Comparison of ENCODE assay signal across 8 cellular contexts in the genomic region with DNA sequence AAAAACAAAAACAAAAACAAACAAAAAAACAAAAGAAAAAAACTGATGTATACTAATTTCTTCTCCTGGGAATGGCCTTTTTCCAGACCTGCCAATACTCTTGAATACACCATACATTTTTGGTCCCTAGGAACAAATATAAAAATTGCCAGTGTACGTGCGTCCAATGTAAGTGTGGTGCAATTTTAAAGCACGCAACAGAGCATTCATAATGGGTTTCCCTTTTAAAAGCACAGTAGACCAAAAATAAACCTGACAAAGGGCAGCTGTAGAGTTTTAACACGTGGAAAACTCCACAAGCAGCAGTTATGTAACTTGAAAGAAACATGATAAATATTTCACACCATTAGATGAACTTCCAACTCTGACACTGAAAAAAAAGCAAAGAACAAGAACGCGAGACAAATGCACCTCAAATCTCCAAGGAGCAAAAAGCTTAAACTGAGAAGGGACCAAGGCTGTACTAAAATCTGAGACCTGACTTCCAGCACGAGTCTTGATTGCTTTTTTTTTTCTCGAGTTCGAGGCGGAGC. TPM values are rescaled to one million over a fixed set of nuclear protein-coding genes. Genes with fewer than 3 reads are reported as not detected.
DNase-seq lines count a peak whose midpoint lies in the region; ATAC-seq and TF ChIP-seq lines count a peak whose summit lies in the region.

No MANE protein-coding gene starts in this region.

- peaks cover 19 to 50% of the 10 kb centered on the region in 2 donors for H3K27me3 Mint-ChIP-seq in CD8-positive, alpha-beta memory T cell
- H3K27me3 Mint-ChIP-seq in GM23338 (ENCODE audit: insufficient read depth, low read depth, poor library complexity) = peaks cover 10% of the 10 kb centered on the region
- H3K27me3 Mint-ChIP-seq in T-helper 1 cell treated with Interleukin-12 subunit alpha and Interleukin-12 subunit beta and Interleukin-4 antibody, amounts not matched to agents 30 μg/mL and 1 μg/mL, for 36 hours (ENCODE audit: low read depth) = peaks cover 11% of the 10 kb centered on the region

- no peaks in the 10 kb centered on the region for H3K79me2 ChIP-seq in GM23338 (replicated peaks; ENCODE audit: insufficient read depth)

- peaks cover 12% of the 10 kb centered on the region for H3K4me1 ChIP-seq in CD8-positive, alpha-beta memory T cell (ENCODE audit: insufficient read depth, low read length)
- H3K4me1 ChIP-seq in GM23338 (ENCODE audit: insufficient read depth) = peaks cover 10% of the 10 kb centered on the region; the same call in 1 of the 2 replicates
- H3K4me1 ChIP-seq in gastroesophageal sphincter = peaks cover 0 to 27% (median 4%) of the 10 kb centered on the region in 3 donors

- peaks cover 14 to 18% (median 18%) of the 10 kb centered on the region in 3 donors for H3K4me1 Mint-ChIP-seq in CD8-positive, alpha-beta memory T cell
- peaks cover 17% of the 10 kb centered on the region for H3K4me1 Mint-ChIP-seq in GM23338
- H3K4me1 Mint-ChIP-seq in T-helper 1 cell treated with Interleukin-12 subunit alpha and Interleukin-12 subunit beta and Interleukin-4 antibody, amounts not matched to agents 30 μg/mL and 1 μg/mL, for 36 hours (ENCODE audit: low read depth) = peaks cover 22% of the 10 kb centered on the region

- CTCF ChIA-PET in CD8-positive, alpha-beta memory T cell (lab: Charles Lee) = interaction anchor here (1.2 to 3.2 kb wide), 3 partner anchors 14 to 71 kb away, joined by 3 to 15 read pairs (median 3); no protein-coding TSS in a partner anchor

- peak overlapping the region; percentile 64 to 90 (median 84) for H3K4me3 Mint-ChIP-seq in CD8-positive, alpha-beta memory T cell
- H3K4me3 Mint-ChIP-seq in GM23338 = peak overlapping the region; percentile 77
- peak overlapping the region; percentile 67 for H3K4me3 Mint-ChIP-seq in T-helper 1 cell treated with Interleukin-12 subunit alpha and Interleukin-12 subunit beta and Interleukin-4 antibody, amounts not matched to agents 30 μg/mL and 1 μg/mL, for 36 hours

- no peak for DNase-seq in CD8-positive, alpha-beta memory T cell
- no peak for DNase-seq in GM23338 (ENCODE audit: low spot score)
- DNase-seq in retinal pigment epithelial cell (ENCODE audit: low read depth) = no peak
- DNase-seq in NCI-H510A (lab: John Stamatoyannopoulos, UW) = no peak
- no peak for DNase-seq in DMS153 treated with DMSO at 0.1 percent for 48 hours (lab: John Stamatoyannopoulos, UW; ENCODE audit: unreplicated experiment)

- H3K27ac ChIP-seq in CD8-positive, alpha-beta memory T cell (ENCODE audit: low read depth, low read length) = no peak overlapping the region
- H3K27ac ChIP-seq in GM23338 (ENCODE audit: low read depth) = no peak overlapping the region
- peak overlapping the region; percentile 78 to 95 (median 94) for H3K27ac ChIP-seq in gastroesophageal sphincter

- no peaks in the 10 kb centered on the region for H4K20me1 ChIP-seq in GM23338 (replicated peaks; ENCODE audit: insufficient read depth)

- no peak for TF ChIP-seq POLR2A in gastroesophageal sphincter (IDR thresholded peaks at IDR 0.05)

- H3K9me3 ChIP-seq in CD8-positive, alpha-beta memory T cell (ENCODE audit: low read length) = no peaks in the 10 kb centered on the region
- no peaks in the 10 kb centered on the region for H3K9me3 ChIP-seq in gastroesophageal sphincter

- no peaks in the 10 kb centered on the region for H3K36me3 ChIP-seq in CD8-positive, alpha-beta memory T cell (ENCODE audit: insufficient read depth, low read length)
- H3K36me3 ChIP-seq in GM23338 (ENCODE audit: insufficient read depth) (no peaks in the 10 kb centered on the region), gastroesophageal sphincter (peaks cover 0 to 7% of the 10 kb centered on the region in 2 donors)

- H3F3A ChIP-seq in GM23338 (replicated peaks; ENCODE audit: low read depth) = peaks cover 2% of the 10 kb centered on the region; the same call in 1 of the 2 replicates

- no peak for TF ChIP-seq CTCF in GM23338 (conservative IDR thresholded peaks at IDR 0.05; ENCODE audit: low read depth in 2 of 2)
- TF ChIP-seq CTCF in gastroesophageal sphincter (IDR thresholded peaks at IDR 0.05) = no peak
- TF ChIP-seq CTCF in retinal pigment epithelial cell (conservative IDR thresholded peaks at IDR 0.05; ENCODE audit: low read depth, low read length) = no peak

- peak overlapping the region in 4 of 8 donors; percentile 0 to 51 (median 7) for H3K27ac Mint-ChIP-seq in CD8-positive, alpha-beta memory T cell
- no peak overlapping the region for H3K27ac Mint-ChIP-seq in GM23338
- H3K27ac Mint-ChIP-seq in T-helper 1 cell treated with Interleukin-12 subunit alpha and Interleukin-12 subunit beta and Interleukin-4 antibody, amounts not matched to agents 30 μg/mL and 1 μg/mL, for 36 hours = no peak overlapping the region

- 0 to 1% methylated on average over 5 to 10 of the region's 10 CpGs for WGBS in gastroesophageal sphincter (ENCODE audit: low coverage in 1 of 2), 2 donors

- POLR2A ChIA-PET in CD8-positive, alpha-beta memory T cell (lab: Charles Lee) = no interaction called here

- no peak for ATAC-seq in GM23338
- peak; percentile 72 for ATAC-seq in gastroesophageal sphincter
- no peak for ATAC-seq in activated CD4-positive, CD25-positive, alpha-beta regulatory T cell treated with anti-CD3 and anti-CD28 coated beads, Interleukin-2, amount 50 U/mL, for 24 hours

- peaks cover 0 to 1% (median 0%) of the 10 kb centered on the region in 5 donors for H3K9me3 Mint-ChIP-seq in CD8-positive, alpha-beta memory T cell
- no peaks in the 10 kb centered on the region for H3K9me3 Mint-ChIP-seq in GM23338
- H3K9me3 Mint-ChIP-seq in T-helper 1 cell treated with Interleukin-12 subunit alpha and Interleukin-12 subunit beta and Interleukin-4 antibody, amounts not matched to agents 30 μg/mL and 1 μg/mL, for 36 hours = no peaks in the 10 kb centered on the region

- peaks cover 4% of the 10 kb centered on the region for H3K27me3 ChIP-seq in CD8-positive, alpha-beta memory T cell (ENCODE audit: insufficient read depth, low read length, poor library complexity, severe bottlenecking)
- peaks cover 24% of the 10 kb centered on the region for H3K27me3 ChIP-seq in GM23338 (ENCODE audit: insufficient read depth)
- no peaks in the 10 kb centered on the region for H3K27me3 ChIP-seq in gastroesophageal sphincter

- H3K9me2 ChIP-seq in GM23338 (ENCODE audit: insufficient read depth) = 0 out of 2 replicates have a peak, but pooled peaks cover 5% of the 10 kb centered on the region

- no peak for TF ChIP-seq EP300 in gastroesophageal sphincter (IDR thresholded peaks at IDR 0.05)

- H2AFZ ChIP-seq in GM23338 = peak overlapping the region; percentile 98

- H3K4me2 ChIP-seq in GM23338 = peak overlapping the region; percentile 97

- peaks cover 0 to 3% (median 0%) of the 10 kb centered on the region in 3 donors for H3K36me3 Mint-ChIP-seq in CD8-positive, alpha-beta memory T cell
- H3K36me3 Mint-ChIP-seq in GM23338 (ENCODE audit: low read depth) = no peaks in the 10 kb centered on the region
- no peaks in the 10 kb centered on the region for H3K36me3 Mint-ChIP-seq in T-helper 1 cell treated with Interleukin-12 subunit alpha and Interleukin-12 subunit beta and Interleukin-4 antibody, amounts not matched to agents 30 μg/mL and 1 μg/mL, for 36 hours (ENCODE audit: low read depth)

- H3K4me3 ChIP-seq in CD8-positive, alpha-beta memory T cell (ENCODE audit: low read length) = peak overlapping the region; percentile 52
- H3K4me3 ChIP-seq in GM23338 = peak overlapping the region; percentile 97
- H3K4me3 ChIP-seq in gastroesophageal sphincter = peak overlapping the region; percentile 81 to 84
- peak overlapping the region; percentile 71 for H3K4me3 ChIP-seq in retinal pigment epithelial cell (ENCODE audit: low read length)

TF ChIP-seq in GM23338, 12 proteins besides CTCF, POLR2A, EP300 and RAD21 (continues in another document):
- TF ChIP-seq CREB1 (CRISPR knock-in tag; IDR thresholded peaks at IDR 0.05; ENCODE audit: low read depth) (no peak), ZNF331 (CRISPR knock-in tag; IDR thresholded peaks at IDR 0.05; ENCODE audit: low read depth) (no peak), STAT1 (IDR thresholded peaks at IDR 0.05; ENCODE audit: unreplicated experiment) (no peak), ZNF114 (CRISPR knock-in tag; IDR thresholded peaks at IDR 0.05) (no peak), POLR2AphosphoS5 (IDR thresholded peaks at IDR 0.05; ENCODE audit: low read depth) (no peak)

RNA-seq across cellular contexts. Expression of a gene that starts 0.4 kb away (rescaled TPM):
- 1 to 10 TPM; 1.2 to 1.4 TPM for total RNA-seq in CD8-positive, alpha-beta memory T cell
- not detected for polyA plus RNA-seq in CD8-positive, alpha-beta memory T cell
- 4.9 and 8.7 TPM in 2 replicates for total RNA-seq in GM23338 (2014; rRNA removed; shearing (Covaris generic))
- polyA plus RNA-seq in GM23338 (2016; fragmentation: Nextera tagmentation; extraction: Ambion mirVana) = 12.2 and 14.6 TPM in 2 replicates
- total RNA-seq in gastroesophageal sphincter = 10 to 100 TPM; 24.9 to 59.5 (median 38.2) TPM

RNA-seq across cellular contexts. Expression of a gene that starts 31.4 kb away (rescaled TPM):
- total RNA-seq in CD8-positive, alpha-beta memory T cell = 10 to 100 TPM; 81.1 to 85.5 TPM
- polyA plus RNA-seq in CD8-positive, alpha-beta memory T cell = 39.3 TPM
- total RNA-seq in GM23338 (2014; rRNA removed; shearing (Covaris generic)) = 40.7 and 50.5 TPM in 2 replicates
- 120 and 132 TPM in 2 replicates for polyA plus RNA-seq in GM23338 (2016; fragmentation: Nextera tagmentation; extraction: Ambion mirVana)
- 10 to 100 TPM; 17.0 to 37.4 (median 25.4) TPM for total RNA-seq in gastroesophageal sphincter

Comparison
In these comparisons a context has a peak if more than half of its experiments do, and no peak if none do; other contexts are left out.
1. H3K27ac ChIP-seq: peak in gastroesophageal sphincter (4 of 4); none in CD8-positive, alpha-beta memory T cell (single experiment) and GM23338 (single experiment).
2. Peak in every context shown above with its lines, with median percentiles within 50 percentile points of each other: H3K4me3 ChIP-seq and H3K4me3 Mint-ChIP-seq.